Comparison of ENCODE assay signal across 10 cellular contexts in genomic region chr10:117563780-117564179, GRCh38. TPM values are rescaled to one million over a fixed set of nuclear protein-coding genes. Genes with fewer than 3 reads are reported as not detected.
"Had no signal": no experiment of that assay in that cellular context is flagged by ENCODE, and none has a peak within 500 bp of the region (broad histone marks: within the 10 kb centered on the region; RNA-seq: fewer than 3 reads in every experiment).

No MANE protein-coding gene starts in this region.

- H3K4me3 ChIP-seq: GM23338, HAP-1, K562 had no signal

- DNase-seq: H7, HFFc6, IMR-90, KG1 had no signal

- H3K9me3 Mint-ChIP-seq: GM23338 had no signal

- H3K4me1 ChIP-seq: HAP-1 had no signal

- ATAC-seq: HCT116, K562 had no signal

- H3K27ac Mint-ChIP-seq: GM23338, HFFc6 had no signal

- H3K4me3 Mint-ChIP-seq: GM23338, HFFc6 had no signal

- H3K9me3 ChIP-seq: HAP-1 had no signal

- H3K36me3 ChIP-seq: HAP-1 had no signal

RNA-seq across cellular contexts. Expression of gene EMX2, which starts 21.2 kb away (rescaled TPM):
- total RNA-seq: GM23338, H4, H7, HFFc6, HT-29, IMR-90, K562 had no signal
- polyA plus RNA-seq: GM23338, IMR-90, K562 had no signal
